In the genomic region with DNA sequence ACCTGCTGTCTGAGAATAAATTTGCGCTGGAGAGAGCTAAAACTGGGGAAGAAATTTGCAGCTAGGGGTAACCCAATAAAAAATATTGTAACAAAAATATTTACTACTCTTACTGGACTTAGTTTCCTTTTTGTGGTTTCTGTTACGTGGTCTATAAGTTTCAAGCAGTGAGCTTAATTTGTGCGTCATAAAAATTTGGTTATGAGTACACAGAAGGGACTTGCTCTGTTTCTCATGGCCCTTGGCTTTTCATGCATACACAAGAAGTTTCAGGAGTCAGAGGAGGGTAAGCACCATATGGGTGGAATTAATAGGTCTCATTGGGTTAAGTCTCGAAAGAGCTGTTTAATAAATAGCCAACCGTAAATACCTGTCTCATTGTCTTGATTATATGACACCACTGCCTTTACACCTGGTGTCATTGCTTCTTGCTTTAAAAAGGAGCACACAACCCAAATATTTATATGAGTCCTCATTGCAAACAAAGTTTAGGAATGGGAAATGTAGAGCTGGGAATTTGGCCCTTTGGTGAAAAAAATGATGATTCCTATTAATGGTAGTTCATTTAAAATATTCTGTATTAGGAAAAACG, we compare ENCODE assay signal across 8 cellular contexts. TPM values are rescaled to one million over a fixed set of nuclear protein-coding genes. Genes with fewer than 3 reads are reported as not detected.
DNase-seq lines count a peak whose midpoint lies in the region; ATAC-seq and TF ChIP-seq lines count a peak whose summit lies in the region.

No MANE protein-coding gene starts in this region.

- peak overlapping the region; percentile 92 for H3K4me2 ChIP-seq in SU-DHL-6 (ENCODE audit: low read depth, low read length, poor library complexity, severe bottlenecking)
- peak overlapping the region; percentile 83 for H3K4me2 ChIP-seq in hepatocyte

- H3K27me3 ChIP-seq in right atrium auricular region (no peaks in the 10 kb centered on the region), SU-DHL-6 (ENCODE audit: low read length) (no peaks in the 10 kb centered on the region), hepatocyte (no peaks in the 10 kb centered on the region)

- H2AFZ ChIP-seq in SU-DHL-6 (ENCODE audit: low read depth, low read length, severe bottlenecking) (no peak overlapping the region), hepatocyte (no peak overlapping the region)

- H3K4me1 ChIP-seq in right atrium auricular region, result peaks cover 0 to 63% of the 10 kb centered on the region in 2 donors
- H3K4me1 ChIP-seq in hepatocyte (ENCODE audit: insufficient read depth), result peaks cover 50% of the 10 kb centered on the region

- 0 out of 2 replicates have a peak, but pooled peaks cover 5% of the 10 kb centered on the region for H3F3A ChIP-seq in SU-DHL-6 (ENCODE audit: insufficient read depth)

- peak overlapping the region; percentile 85 to 98 for H3K4me3 Mint-ChIP-seq in stimulated activated naive CD8-positive, alpha-beta T cell treated with anti-CD3 and anti-CD28 coated beads, Interleukin-15, amount 100 ng/mL, for 72 hours

- H3K4me3 ChIP-seq in right atrium auricular region, result peak overlapping the region; percentile 57 to 89
- peak overlapping the region; percentile 81 for H3K4me3 ChIP-seq in SU-DHL-6 (ENCODE audit: insufficient read depth, low read length, poor library complexity, severe bottlenecking)
- H3K4me3 ChIP-seq in hepatocyte, result peak overlapping the region; percentile 93

- peaks cover 36% of the 10 kb centered on the region for H4K20me1 ChIP-seq in SU-DHL-6 (ENCODE audit: low read depth, low read length)
- peaks cover 54% of the 10 kb centered on the region for H4K20me1 ChIP-seq in hepatocyte (ENCODE audit: insufficient read depth, poor library complexity, severe bottlenecking)

- no peaks in the 10 kb centered on the region for H3K9me3 ChIP-seq in right atrium auricular region
- no peaks in the 10 kb centered on the region for H3K9me3 ChIP-seq in SU-DHL-6 (ENCODE audit: insufficient read depth, low read length)
- H3K9me3 ChIP-seq in hepatocyte (ENCODE audit: low read depth), result no peaks in the 10 kb centered on the region

- ATAC-seq in Right ventricle myocardium superior (ENCODE audit: poor library complexity) (no peak), HG02973 (IDR thresholded peaks at IDR 0.05; ENCODE audit: unreplicated experiment) (peak; percentile 75)
- ATAC-seq in stimulated activated naive CD8-positive, alpha-beta T cell treated with anti-CD3 and anti-CD28 coated beads, Interleukin-15, amount 100 ng/mL, for 72 hours, result peak; percentile 62

- 27% methylated on average over 6 of the region's 6 CpGs for WGBS in hepatocyte (ENCODE audit: low lambda C conversion rate, missing lambda C conversion rate)

- H3K36me3 ChIP-seq in right atrium auricular region, result no peaks in the 10 kb centered on the region
- H3K36me3 ChIP-seq in SU-DHL-6 (ENCODE audit: low read length), result no peaks in the 10 kb centered on the region
- H3K36me3 ChIP-seq in hepatocyte (replicated peaks; ENCODE audit: insufficient read depth, low read depth), result no peaks in the 10 kb centered on the region

- no peak for TF ChIP-seq CTCF in right atrium auricular region (IDR thresholded peaks at IDR 0.05)
- no peak for TF ChIP-seq CTCF in SU-DHL-6 (IDR thresholded peaks at IDR 0.05; ENCODE audit: insufficient read depth, low read length, poor library complexity, severe bottlenecking)
- TF ChIP-seq CTCF in hepatocyte (IDR thresholded peaks at IDR 0.05; ENCODE audit: poor library complexity), result no peak

- H3K27me3 Mint-ChIP-seq in stimulated activated naive CD8-positive, alpha-beta T cell treated with anti-CD3 and anti-CD28 coated beads, Interleukin-15, amount 100 ng/mL, for 72 hours, result no peaks in the 10 kb centered on the region

- H3K27ac ChIP-seq in right atrium auricular region (peak overlapping the region; percentile 93 to 95), SU-DHL-6 (ENCODE audit: low read depth, low read length) (peak overlapping the region; percentile 15; the same call in 1 of the 2 replicates), hepatocyte (peak overlapping the region; percentile 61)

- H3K9ac ChIP-seq in SU-DHL-6 (ENCODE audit: low read length), result peak overlapping the region; percentile 76; the same call in 1 of the 2 replicates

- intact Hi-C loops in Right ventricle myocardium superior (cut with DNase I), result no loop called here

- peaks cover 64% of the 10 kb centered on the region for H3K79me2 ChIP-seq in SU-DHL-6 (ENCODE audit: insufficient read depth, low read length)
- H3K79me2 ChIP-seq in hepatocyte, result peaks cover 67% of the 10 kb centered on the region

- H3K9me3 Mint-ChIP-seq in stimulated activated naive CD8-positive, alpha-beta T cell treated with anti-CD3 and anti-CD28 coated beads, Interleukin-15, amount 100 ng/mL, for 72 hours, result peaks cover 0 to 13% of the 10 kb centered on the region in 2 donors

- H3K4me1 Mint-ChIP-seq in stimulated activated naive CD8-positive, alpha-beta T cell treated with anti-CD3 and anti-CD28 coated beads, Interleukin-15, amount 100 ng/mL, for 72 hours, result peaks cover 74% of the 10 kb centered on the region

- DNase-seq in right atrium auricular region (ENCODE audit: low spot score) (no peak), Right ventricle myocardium superior (no peak), hepatocyte (ENCODE audit: low spot score) (no peak), NCI-H128 (lab: John Stamatoyannopoulos, UW; ENCODE audit: unreplicated experiment) (no peak), NCI-H748 (lab: John Stamatoyannopoulos, UW; ENCODE audit: unreplicated experiment) (no peak)
- DNase-seq in stimulated activated naive CD8-positive, alpha-beta T cell treated with anti-CD3 and anti-CD28 coated beads, Interleukin-15, amount 100 ng/mL, for 72 hours, result peak; percentile 14 to 32

- peak overlapping the region; percentile 98 to 99 for H3K27ac Mint-ChIP-seq in stimulated activated naive CD8-positive, alpha-beta T cell treated with anti-CD3 and anti-CD28 coated beads, Interleukin-15, amount 100 ng/mL, for 72 hours

- no peaks in the 10 kb centered on the region for H3K9me2 ChIP-seq in SU-DHL-6 (replicated peaks; ENCODE audit: insufficient read depth, low read length)
- H3K9me2 ChIP-seq in hepatocyte (replicated peaks; ENCODE audit: insufficient read depth), result no peaks in the 10 kb centered on the region

RNA-seq across cellular contexts. Expression of a gene that starts 1.9 kb away (rescaled TPM):
- 10 to 100 TPM; 16.0 to 31.2 TPM for total RNA-seq in right atrium auricular region
- total RNA-seq in Right ventricle myocardium superior, result 34.2 TPM
- 69.8 and 79.8 TPM in 2 replicates for total RNA-seq in hepatocyte
- 19.7 and 21.5 TPM in 2 replicates for polyA plus RNA-seq in hepatocyte

Comparison
In these comparisons a context has a peak if more than half of its experiments do, and no peak if none do; other contexts are left out.
1. DNase-seq: peak in stimulated activated naive CD8-positive, alpha-beta T cell treated with anti-CD3 and anti-CD28 coated beads, Interleukin-15, amount 100 ng/mL, for 72 hours (2 of 2); none in right atrium auricular region (single experiment), Right ventricle myocardium superior (single experiment), hepatocyte (single experiment), NCI-H128 (single experiment) and NCI-H748 (single experiment).
2. H3K27ac ChIP-seq: peak in every context shown above with its lines; median percentile 94 in right atrium auricular region; 61 in hepatocyte; 15 in SU-DHL-6.
3. Peak in every context shown above with its lines, with median percentiles within 50 percentile points of each other: H3K4me3 ChIP-seq.